8 cellular contexts compared by ENCODE assay signal in genomic region chr22:40043793-40044101, GRCh38. TPM values are rescaled to one million over a fixed set of nuclear protein-coding genes. Genes with fewer than 3 reads are reported as not detected.
DNase-seq lines count a peak whose midpoint lies in the region; ATAC-seq and TF ChIP-seq lines count a peak whose summit lies in the region.

No MANE protein-coding gene starts in this region.

- CTCF ChIA-PET in HEK293 (lab: Yijun Ruan, JAX) = interaction anchor here (0.7 to 7.1 kb wide), 8 partner anchors 8 to 515 kb away, joined by 3 to 50 read pairs (median 4); partner anchors contain the start of gene TNRC6B
- CTCF ChIA-PET in activated CD4-positive, alpha-beta memory T cell treated with anti-CD3 and anti-CD28 coated beads, Interleukin-2, amount 10 ng/mL, durations not matched to agents 7 days and 5 days (lab: Charles Lee) = interaction anchor here (0.7 to 2.5 kb wide), 19 partner anchors 11 to 724 kb away, joined by 3 to 49 read pairs (median 4); partner anchors contain the start of genes ADSL, ATF4, RPL3 and TAB1

- H3K9ac ChIP-seq in smooth muscle cell (ENCODE audit: low read depth) = peak overlapping the region; percentile 35

- peaks cover 8% of the 10 kb centered on the region for H3K27me3 Mint-ChIP-seq in activated CD4-positive, alpha-beta memory T cell treated with anti-CD3 and anti-CD28 coated beads, Interleukin-2, amount 10 ng/mL, durations not matched to agents 7 days and 5 days

- H4K20me1 ChIP-seq in hepatocyte (ENCODE audit: insufficient read depth, poor library complexity, severe bottlenecking) (peaks cover 10% of the 10 kb centered on the region), smooth muscle cell (ENCODE audit: low read depth) (peaks cover 11% of the 10 kb centered on the region)

- WGBS in hepatocyte (ENCODE audit: low lambda C conversion rate, missing lambda C conversion rate) = 57% methylated on average over 5 of the region's 5 CpGs
- WGBS in smooth muscle cell (ENCODE audit: low lambda C conversion rate) = 66% methylated on average over 5 of the region's 5 CpGs

- POLR2A ChIA-PET in HEK293 (lab: Yijun Ruan, JAX) = interaction anchor here (0.6 to 3.2 kb wide), 34 partner anchors 10 to 725 kb away, joined by 3 to 72 read pairs (median 4); partner anchors contain the start of genes ADSL, ATF4, MIEF1 and RPL3
- POLR2A ChIA-PET in activated CD4-positive, alpha-beta memory T cell treated with anti-CD3 and anti-CD28 coated beads, Interleukin-2, amount 10 ng/mL, durations not matched to agents 7 days and 5 days (lab: Charles Lee) = interaction anchor here (0.6 to 5.9 kb wide), 73 partner anchors 10 to 724 kb away, joined by 3 to 146 read pairs (median 5); partner anchors contain the start of genes ADSL, ATF4, MIEF1 and MRTFA

- H3K27me3 ChIP-seq in hepatocyte (no peaks in the 10 kb centered on the region), smooth muscle cell (ENCODE audit: low read depth) (peaks cover 23% of the 10 kb centered on the region)

- H3K36me3 ChIP-seq in HEK293 (ENCODE audit: control insufficient read depth in 2 of 2, insufficient read depth in 1 of 2, low read length in 2 of 2) (no peaks in the 10 kb centered on the region), hepatocyte (replicated peaks; ENCODE audit: insufficient read depth, low read depth) (no peaks in the 10 kb centered on the region), smooth muscle cell (ENCODE audit: low read depth) (no peaks in the 10 kb centered on the region)

- peak overlapping the region; percentile 92 for H3K4me3 Mint-ChIP-seq in activated CD4-positive, alpha-beta memory T cell treated with anti-CD3 and anti-CD28 coated beads, Interleukin-2, amount 10 ng/mL, durations not matched to agents 7 days and 5 days

- peaks cover 4% of the 10 kb centered on the region for H3K36me3 Mint-ChIP-seq in activated CD4-positive, alpha-beta memory T cell treated with anti-CD3 and anti-CD28 coated beads, Interleukin-2, amount 10 ng/mL, durations not matched to agents 7 days and 5 days (ENCODE audit: low read depth)

- peak overlapping the region; percentile 34; the same call in 1 of the 2 replicates for H3K27ac ChIP-seq in HEK293 (ENCODE audit: extremely low read depth, low read depth, low read length)
- peak overlapping the region; percentile 76 for H3K27ac ChIP-seq in hepatocyte
- peak overlapping the region; percentile 41 for H3K27ac ChIP-seq in smooth muscle cell (ENCODE audit: low read depth)

- ATAC-seq in GM21526 (IDR thresholded peaks at IDR 0.05; ENCODE audit: low FRiP score, unreplicated experiment) (no peak), HG02970 (IDR thresholded peaks at IDR 0.05; ENCODE audit: low FRiP score, unreplicated experiment) (no peak)

- H3K79me2 ChIP-seq in hepatocyte = peaks cover 29% of the 10 kb centered on the region
- H3K79me2 ChIP-seq in smooth muscle cell (ENCODE audit: low read depth) = no peaks in the 10 kb centered on the region

- no peaks in the 10 kb centered on the region for H3K9me2 ChIP-seq in hepatocyte (replicated peaks; ENCODE audit: insufficient read depth)

- DNase-seq in activated CD4-positive, alpha-beta memory T cell treated with anti-CD3 and anti-CD28 coated beads, Interleukin-2, amount 10 ng/mL, durations not matched to agents 7 days and 5 days = no peak
- no peak for DNase-seq in hepatocyte (ENCODE audit: low spot score)
- DNase-seq in smooth muscle cell (lab: John Stamatoyannopoulos, UW; ENCODE audit: unreplicated experiment) = no peak
- DNase-seq in inferior parietal cortex (ENCODE audit: extremely low spot score) = no peak
- no peak for DNase-seq in NOMO-1 treated with DMSO at 0.1 percent for 48 hours (lab: John Stamatoyannopoulos, UW; ENCODE audit: unreplicated experiment)

- peaks cover 24% of the 10 kb centered on the region for H3K4me1 Mint-ChIP-seq in activated CD4-positive, alpha-beta memory T cell treated with anti-CD3 and anti-CD28 coated beads, Interleukin-2, amount 10 ng/mL, durations not matched to agents 7 days and 5 days

- H3F3A ChIP-seq in smooth muscle cell (ENCODE audit: low read depth) = no peaks in the 10 kb centered on the region

- H2AFZ ChIP-seq in hepatocyte (peak overlapping the region; percentile 78), smooth muscle cell (ENCODE audit: low read depth) (peak overlapping the region; percentile 92)

- H3K4me1 ChIP-seq in HEK293 (ENCODE audit: control insufficient read depth, insufficient read depth, low read length) = peaks cover 20% of the 10 kb centered on the region
- H3K4me1 ChIP-seq in hepatocyte (ENCODE audit: insufficient read depth) = peaks cover 15% of the 10 kb centered on the region
- no peaks in the 10 kb centered on the region for H3K4me1 ChIP-seq in smooth muscle cell (ENCODE audit: low read depth)

- peak overlapping the region; percentile 75 for H3K4me2 ChIP-seq in hepatocyte
- peak overlapping the region; percentile 83 for H3K4me2 ChIP-seq in smooth muscle cell

- H3K9me3 Mint-ChIP-seq in activated CD4-positive, alpha-beta memory T cell treated with anti-CD3 and anti-CD28 coated beads, Interleukin-2, amount 10 ng/mL, durations not matched to agents 7 days and 5 days = no peaks in the 10 kb centered on the region

- H3K4me3 ChIP-seq in HEK293 (ENCODE audit: low read depth, low read length) (peak overlapping the region; percentile 78), hepatocyte (peak overlapping the region; percentile 24), smooth muscle cell (peak overlapping the region; percentile 57)

- peak overlapping the region; percentile 97 for H3K27ac Mint-ChIP-seq in activated CD4-positive, alpha-beta memory T cell treated with anti-CD3 and anti-CD28 coated beads, Interleukin-2, amount 10 ng/mL, durations not matched to agents 7 days and 5 days

- no peaks in the 10 kb centered on the region for H3K9me3 ChIP-seq in HEK293 (ENCODE audit: control insufficient read depth, insufficient read depth, low read depth, low read length)
- no peaks in the 10 kb centered on the region for H3K9me3 ChIP-seq in hepatocyte (ENCODE audit: low read depth)
- no peaks in the 10 kb centered on the region for H3K9me3 ChIP-seq in smooth muscle cell (replicated peaks; ENCODE audit: low read depth)

- no peak for TF ChIP-seq CTCF in HEK293 (tag by site-specific recombination; IDR thresholded peaks at IDR 0.05)
- TF ChIP-seq CTCF in hepatocyte (IDR thresholded peaks at IDR 0.05; ENCODE audit: poor library complexity) = no peak
- no peak for TF ChIP-seq CTCF in smooth muscle cell (IDR thresholded peaks at IDR 0.05; ENCODE audit: borderline replicate concordance, insufficient read depth, poor library complexity, severe bottlenecking)

TF ChIP-seq in HEK293, 187 proteins besides CTCF, POLR2A, EP300 and RAD21:
- peak; percentile 87; the same call in 1 of the 2 replicates for TF ChIP-seq MZF1 (tag by site-specific recombination; IDR thresholded peaks at IDR 0.05; ENCODE audit: borderline replicate concordance)
- TF ChIP-seq ZNF791 (tag by site-specific recombination; IDR thresholded peaks at IDR 0.05) = no peak
- TF ChIP-seq ZBTB17 (tag by site-specific recombination; IDR thresholded peaks at IDR 0.05) = no peak
- 0 out of 2 replicates have a peak, but pooled peaks have one; percentile 21 for TF ChIP-seq ZNF558 (tag by site-specific recombination; IDR thresholded peaks at IDR 0.05)
- TF ChIP-seq ZNF596 (tag by site-specific recombination; IDR thresholded peaks at IDR 0.05) = no peak
- TF ChIP-seq, protein P1, sequence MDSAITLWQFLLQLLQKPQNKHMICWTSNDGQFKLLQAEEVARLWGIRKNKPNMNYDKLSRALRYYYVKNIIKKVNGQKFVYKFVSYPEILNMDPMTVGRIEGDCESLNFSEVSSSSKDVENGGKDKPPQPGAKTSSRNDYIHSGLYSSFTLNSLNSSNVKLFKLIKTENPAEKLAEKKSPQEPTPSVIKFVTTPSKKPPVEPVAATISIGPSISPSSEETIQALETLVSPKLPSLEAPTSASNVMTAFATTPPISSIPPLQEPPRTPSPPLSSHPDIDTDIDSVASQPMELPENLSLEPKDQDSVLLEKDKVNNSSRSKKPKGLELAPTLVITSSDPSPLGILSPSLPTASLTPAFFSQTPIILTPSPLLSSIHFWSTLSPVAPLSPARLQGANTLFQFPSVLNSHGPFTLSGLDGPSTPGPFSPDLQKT (IDR thresholded peaks at IDR 0.05; ENCODE audit: borderline replicate concordance, low read depth, low read length) = no peak
- no peak for TF ChIP-seq ZNF112 (tag by site-specific recombination; IDR thresholded peaks at IDR 0.05)
- no peak for TF ChIP-seq SP2 (tag by site-specific recombination; IDR thresholded peaks at IDR 0.05)
- no peak for TF ChIP-seq HOXA7 (CRISPR knock-in tag; IDR thresholded peaks at IDR 0.05; ENCODE audit: borderline replicate concordance)
TF ChIP-seq in HEK293: peak in this region for 2.

RNA-seq across cellular contexts. Expression of gene FAM83F, which starts 49.0 kb away (rescaled TPM):
- total RNA-seq in activated CD4-positive, alpha-beta memory T cell treated with anti-CD3 and anti-CD28 coated beads, Interleukin-2, amount 10 ng/mL, durations not matched to agents 7 days and 5 days = not detected
- total RNA-seq in hepatocyte = 10.4 and 12.8 TPM in 2 replicates
- 10.8 and 16.5 TPM in 2 replicates for polyA plus RNA-seq in hepatocyte
- total RNA-seq in smooth muscle cell = 1.4 and 2.2 TPM in 2 replicates
- polyA plus RNA-seq in smooth muscle cell = 1.6 and 4.6 TPM in 2 replicates

Comparison
In these comparisons a context has a peak if more than half of its experiments do, and no peak if none do; other contexts are left out.
1. H3K4me3 ChIP-seq: peak in every context shown above with its lines; median percentile 78 in HEK293; 57 in smooth muscle cell; 24 in hepatocyte.